ENCODE assay signal across 8 cellular contexts in genomic region chr2:98601532-98602132, GRCh38. TPM values are rescaled to one million over a fixed set of nuclear protein-coding genes. Genes with fewer than 3 reads are reported as not detected.
DNase-seq lines count a peak whose midpoint lies in the region; ATAC-seq and TF ChIP-seq lines count a peak whose summit lies in the region.

No MANE protein-coding gene starts in this region.

- TF ChIP-seq CTCF in liver (IDR thresholded peaks at IDR 0.05; ENCODE audit: low read depth, low read length, missing input control) = peak; percentile 49

- in situ Hi-C loops in T47D (cut with HindIII; ENCODE audit: low pct_unique_long_range_greater_than_20kb, low sequenced_read_pairs) = no loop called here

- no peak overlapping the region for H3K4me3 ChIP-seq in liver (ENCODE audit: low read depth in 1 of 3, low read length in 3 of 3)

- WGBS in liver = 72% methylated on average over 3 of the region's 3 CpGs

- CTCF ChIA-PET in activated CD4-positive, alpha-beta memory T cell treated with anti-CD3 and anti-CD28 coated beads, Interleukin-2, amount 10 ng/mL, durations not matched to agents 7 days and 5 days (lab: Charles Lee) = interaction anchor here (1.0 to 2.0 kb wide), 4 partner anchors 10 to 236 kb away, joined by 3 to 5 read pairs (median 3); no protein-coding TSS in a partner anchor
- CTCF ChIA-PET in activated CD4-positive, alpha-beta memory T cell treated with anti-CD3 and anti-CD28 coated beads for 36 hours (lab: Charles Lee) = interaction anchor here (0.6 to 2.1 kb wide), 3 partner anchors 33 to 189 kb away, joined by 3 to 14 read pairs (median 4); no protein-coding TSS in a partner anchor

- peaks cover 35% of the 10 kb centered on the region for H3K36me3 Mint-ChIP-seq in activated CD4-positive, alpha-beta memory T cell treated with anti-CD3 and anti-CD28 coated beads, Interleukin-2, amount 10 ng/mL, durations not matched to agents 7 days and 5 days (ENCODE audit: low read depth)
- peaks cover 20% of the 10 kb centered on the region for H3K36me3 Mint-ChIP-seq in activated CD4-positive, alpha-beta memory T cell treated with anti-CD3 and anti-CD28 coated beads for 36 hours
- H3K36me3 Mint-ChIP-seq in activated T-helper 1 cell treated with anti-CD3 and anti-CD28 coated beads, Interleukin-12 subunit alpha, Interleukin-12 subunit beta, Interleukin-2, Interleukin-4 antibody, amounts not matched to agents 30 ng/mL and 10 ng/mL and 1 ng/mL, durations not matched to agents 14 hours and 24 hours and 36 hours (ENCODE audit: low read depth) = peaks cover 34% of the 10 kb centered on the region

- no peak overlapping the region for H3K27ac ChIP-seq in liver (ENCODE audit: low read depth in 1 of 2, low read length in 2 of 2)

- POLR2A ChIA-PET in activated CD4-positive, alpha-beta memory T cell treated with anti-CD3 and anti-CD28 coated beads, Interleukin-2, amount 10 ng/mL, durations not matched to agents 7 days and 5 days (lab: Charles Lee) = no interaction called here
- POLR2A ChIA-PET in activated CD4-positive, alpha-beta memory T cell treated with anti-CD3 and anti-CD28 coated beads for 36 hours (lab: Charles Lee) = interaction anchor here (0.7 kb wide), 1 partner anchor 195 kb away, joined by 3 read pairs; no protein-coding TSS in a partner anchor

- H3K4me3 Mint-ChIP-seq in activated CD4-positive, alpha-beta memory T cell treated with anti-CD3 and anti-CD28 coated beads, Interleukin-2, amount 10 ng/mL, durations not matched to agents 7 days and 5 days = no peak overlapping the region
- H3K4me3 Mint-ChIP-seq in activated CD4-positive, alpha-beta memory T cell treated with anti-CD3 and anti-CD28 coated beads for 36 hours = no peak overlapping the region
- no peak overlapping the region for H3K4me3 Mint-ChIP-seq in activated T-helper 1 cell treated with anti-CD3 and anti-CD28 coated beads, Interleukin-12 subunit alpha, Interleukin-12 subunit beta, Interleukin-2, Interleukin-4 antibody, amounts not matched to agents 30 ng/mL and 10 ng/mL and 1 ng/mL, durations not matched to agents 14 hours and 24 hours and 36 hours

- TF ChIP-seq RAD21 in liver (IDR thresholded peaks at IDR 0.05) = peak; percentile 71 to 85

- H3K27me3 Mint-ChIP-seq in activated CD4-positive, alpha-beta memory T cell treated with anti-CD3 and anti-CD28 coated beads, Interleukin-2, amount 10 ng/mL, durations not matched to agents 7 days and 5 days = no peaks in the 10 kb centered on the region
- H3K27me3 Mint-ChIP-seq in activated CD4-positive, alpha-beta memory T cell treated with anti-CD3 and anti-CD28 coated beads for 36 hours = no peaks in the 10 kb centered on the region
- H3K27me3 Mint-ChIP-seq in activated T-helper 1 cell treated with anti-CD3 and anti-CD28 coated beads, Interleukin-12 subunit alpha, Interleukin-12 subunit beta, Interleukin-2, Interleukin-4 antibody, amounts not matched to agents 30 ng/mL and 10 ng/mL and 1 ng/mL, durations not matched to agents 14 hours and 24 hours and 36 hours (ENCODE audit: insufficient read depth) = no peaks in the 10 kb centered on the region

- peaks cover 3 to 16% (median 8%) of the 10 kb centered on the region in 4 donors for H3K4me1 ChIP-seq in liver (ENCODE audit: control insufficient read depth in 4 of 4, insufficient read depth in 4 of 4, low read length in 3 of 4)

- no peaks in the 10 kb centered on the region for H3K27me3 ChIP-seq in liver (ENCODE audit: control insufficient read depth in 4 of 4, insufficient read depth in 4 of 4, low read length in 3 of 4)

- H3K9ac ChIP-seq in liver (ENCODE audit: low read depth in 1 of 2, low read length in 2 of 2) = no peak overlapping the region

- H3K36me3 ChIP-seq in liver (ENCODE audit: control insufficient read depth in 4 of 4, insufficient read depth in 3 of 4, low read depth in 1 of 4, low read length in 3 of 4) = peaks cover 5 to 38% (median 30%) of the 10 kb centered on the region in 4 donors

- no peak overlapping the region for H3K27ac Mint-ChIP-seq in activated CD4-positive, alpha-beta memory T cell treated with anti-CD3 and anti-CD28 coated beads, Interleukin-2, amount 10 ng/mL, durations not matched to agents 7 days and 5 days
- H3K27ac Mint-ChIP-seq in activated CD4-positive, alpha-beta memory T cell treated with anti-CD3 and anti-CD28 coated beads for 36 hours = no peak overlapping the region
- H3K27ac Mint-ChIP-seq in activated T-helper 1 cell treated with anti-CD3 and anti-CD28 coated beads, Interleukin-12 subunit alpha, Interleukin-12 subunit beta, Interleukin-2, Interleukin-4 antibody, amounts not matched to agents 30 ng/mL and 10 ng/mL and 1 ng/mL, durations not matched to agents 14 hours and 24 hours and 36 hours = no peak overlapping the region

- intact Hi-C loops in activated CD4-positive, alpha-beta memory T cell treated with anti-CD3 and anti-CD28 coated beads for 36 hours (cut with micrococcal nuclease) = loop anchor here (1.0 kb wide), 2 partner anchors 32 to 188 kb away; no protein-coding TSS in a partner anchor
- intact Hi-C loops in activated T-helper 1 cell treated with anti-CD3 and anti-CD28 coated beads, Interleukin-12 subunit alpha, Interleukin-12 subunit beta, Interleukin-2, Interleukin-4 antibody, amounts not matched to agents 30 ng/mL and 10 ng/mL and 1 ng/mL, durations not matched to agents 14 hours and 24 hours and 36 hours (cut with micrococcal nuclease) = loop anchor here (1.0 to 10.0 kb wide), 3 partner anchors 188 to 883 kb away; no protein-coding TSS in a partner anchor

- no peaks in the 10 kb centered on the region for H3K9me3 Mint-ChIP-seq in activated CD4-positive, alpha-beta memory T cell treated with anti-CD3 and anti-CD28 coated beads, Interleukin-2, amount 10 ng/mL, durations not matched to agents 7 days and 5 days
- no peaks in the 10 kb centered on the region for H3K9me3 Mint-ChIP-seq in activated CD4-positive, alpha-beta memory T cell treated with anti-CD3 and anti-CD28 coated beads for 36 hours
- no peaks in the 10 kb centered on the region for H3K9me3 Mint-ChIP-seq in activated T-helper 1 cell treated with anti-CD3 and anti-CD28 coated beads, Interleukin-12 subunit alpha, Interleukin-12 subunit beta, Interleukin-2, Interleukin-4 antibody, amounts not matched to agents 30 ng/mL and 10 ng/mL and 1 ng/mL, durations not matched to agents 14 hours and 24 hours and 36 hours

- peak; percentile 34 for DNase-seq in activated CD4-positive, alpha-beta memory T cell treated with anti-CD3 and anti-CD28 coated beads, Interleukin-2, amount 10 ng/mL, durations not matched to agents 7 days and 5 days
- DNase-seq in activated CD4-positive, alpha-beta memory T cell treated with anti-CD3 and anti-CD28 coated beads for 36 hours = no peak
- DNase-seq in NCI-H510A (lab: John Stamatoyannopoulos, UW) (peak; percentile 3), T47D (ENCODE audit: low read depth in 1 of 2, low spot score in 1 of 2) (peak; percentile 11 to 54)
- no peak for DNase-seq in activated T-helper 1 cell treated with anti-CD3 and anti-CD28 coated beads, Interleukin-12 subunit alpha, Interleukin-12 subunit beta, Interleukin-2, Interleukin-4 antibody, amounts not matched to agents 30 ng/mL and 10 ng/mL and 1 ng/mL, durations not matched to agents 14 hours and 24 hours and 36 hours (ENCODE audit: low spot score)

- H3K4me1 Mint-ChIP-seq in activated CD4-positive, alpha-beta memory T cell treated with anti-CD3 and anti-CD28 coated beads, Interleukin-2, amount 10 ng/mL, durations not matched to agents 7 days and 5 days = peaks cover 27% of the 10 kb centered on the region
- peaks cover 29% of the 10 kb centered on the region for H3K4me1 Mint-ChIP-seq in activated CD4-positive, alpha-beta memory T cell treated with anti-CD3 and anti-CD28 coated beads for 36 hours (ENCODE audit: low read depth)
- H3K4me1 Mint-ChIP-seq in activated T-helper 1 cell treated with anti-CD3 and anti-CD28 coated beads, Interleukin-12 subunit alpha, Interleukin-12 subunit beta, Interleukin-2, Interleukin-4 antibody, amounts not matched to agents 30 ng/mL and 10 ng/mL and 1 ng/mL, durations not matched to agents 14 hours and 24 hours and 36 hours (ENCODE audit: low read depth) = peaks cover 35% of the 10 kb centered on the region

- H3K9me3 ChIP-seq in liver (ENCODE audit: control insufficient read depth in 4 of 4, low read length in 3 of 4) = no peaks in the 10 kb centered on the region

- ATAC-seq in HG02678 (IDR thresholded peaks at IDR 0.05; ENCODE audit: unreplicated experiment) (peak; percentile 77), GM19395 (IDR thresholded peaks at IDR 0.05; ENCODE audit: unreplicated experiment) (no peak)

TF ChIP-seq in liver, 16 proteins besides CTCF, POLR2A, EP300 and RAD21:
- TF ChIP-seq RXRA (IDR thresholded peaks at IDR 0.05) = peak in 1 of 2 donors; percentile 54
- TF ChIP-seq FOXA2 (IDR thresholded peaks at IDR 0.05) = no peak

RNA-seq across cellular contexts. Expression of gene COA5, which starts 6.7 kb away (rescaled TPM):
- total RNA-seq in activated CD4-positive, alpha-beta memory T cell treated with anti-CD3 and anti-CD28 coated beads, Interleukin-2, amount 10 ng/mL, durations not matched to agents 7 days and 5 days = 10 to 100 TPM; 26.3 TPM
- total RNA-seq in activated CD4-positive, alpha-beta memory T cell treated with anti-CD3 and anti-CD28 coated beads for 36 hours = 10 to 100 TPM; 26.7 to 28.5 TPM
- total RNA-seq in liver = 10 to 100 TPM; 18.7 to 20.4 TPM
- 10 to 100 TPM in 1 of 2 donors, 1 to 10 TPM in 1; 9.7 to 42.0 TPM for polyA plus RNA-seq in liver
- total RNA-seq in activated T-helper 1 cell treated with anti-CD3 and anti-CD28 coated beads, Interleukin-12 subunit alpha, Interleukin-12 subunit beta, Interleukin-2, Interleukin-4 antibody, amounts not matched to agents 30 ng/mL and 10 ng/mL and 1 ng/mL, durations not matched to agents 14 hours and 24 hours and 36 hours = 20.3 and 21.2 TPM in 2 replicates

RNA-seq across cellular contexts. Expression of gene UNC50, which starts 6.8 kb away (rescaled TPM):
- 10 to 100 TPM; 32.7 to 32.8 TPM for total RNA-seq in activated CD4-positive, alpha-beta memory T cell treated with anti-CD3 and anti-CD28 coated beads, Interleukin-2, amount 10 ng/mL, durations not matched to agents 7 days and 5 days
- 10 to 100 TPM; 33.4 to 36.2 TPM for total RNA-seq in activated CD4-positive, alpha-beta memory T cell treated with anti-CD3 and anti-CD28 coated beads for 36 hours
- 10 to 100 TPM; 23.9 to 35.7 TPM for total RNA-seq in liver
- 10 to 100 TPM; 22.2 to 37.9 TPM for polyA plus RNA-seq in liver
- 41.4 and 43.0 TPM in 2 replicates for total RNA-seq in activated T-helper 1 cell treated with anti-CD3 and anti-CD28 coated beads, Interleukin-12 subunit alpha, Interleukin-12 subunit beta, Interleukin-2, Interleukin-4 antibody, amounts not matched to agents 30 ng/mL and 10 ng/mL and 1 ng/mL, durations not matched to agents 14 hours and 24 hours and 36 hours

Comparison
In these comparisons a context has a peak if more than half of its experiments do, and no peak if none do; other contexts are left out.
1. DNase-seq: peak in activated CD4-positive, alpha-beta memory T cell treated with anti-CD3 and anti-CD28 coated beads, Interleukin-2, amount 10 ng/mL, durations not matched to agents 7 days and 5 days (single experiment), NCI-H510A (single experiment) and T47D (2 of 2); none in activated CD4-positive, alpha-beta memory T cell treated with anti-CD3 and anti-CD28 coated beads for 36 hours (single experiment) and activated T-helper 1 cell treated with anti-CD3 and anti-CD28 coated beads, Interleukin-12 subunit alpha, Interleukin-12 subunit beta, Interleukin-2, Interleukin-4 antibody, amounts not matched to agents 30 ng/mL and 10 ng/mL and 1 ng/mL, durations not matched to agents 14 hours and 24 hours and 36 hours (single experiment).